ENCODE assay signal across 9 cellular contexts in genomic region chr4:107077192-107077591, GRCh38. TPM values are rescaled to one million over a fixed set of nuclear protein-coding genes. Genes with fewer than 3 reads are reported as not detected.
"Had no signal": no experiment of that assay in that cellular context is flagged by ENCODE, and none has a peak within 500 bp of the region (broad histone marks: within the 10 kb centered on the region; RNA-seq: fewer than 3 reads in every experiment).

No MANE protein-coding gene starts in this region.

- H3K4me1 ChIP-seq: HAP-1 had no signal

- DNase-seq: GM23248, GOT3, H7, HFFc6, KBM-7 had no signal

- H3K9ac ChIP-seq: GM23248 had no signal

- H3K36me3 ChIP-seq: HAP-1 had no signal

- ATAC-seq: HCT116, HepG2 had no signal

- H2AFZ ChIP-seq: GM23248 had no signal

- H3K9me3 ChIP-seq: HAP-1 had no signal

- H3K4me3 ChIP-seq: GM23248, HAP-1 had no signal

- H3K27ac ChIP-seq: GM23248, HL-60 had no signal

RNA-seq across cellular contexts. Expression of gene DKK2, which starts 41.1 kb away (rescaled TPM):
- total RNA-seq: H7, HepG2 had no signal
- polyA plus RNA-seq: HepG2 had no signal
